In genomic region chr16:19328364-19328763, GRCh38 we compare ENCODE assay signal across 33 cellular contexts. TPM values are rescaled to one million over a fixed set of nuclear protein-coding genes. Genes with fewer than 3 reads are reported as not detected.
A peak's percentile ranks its signal among the peaks of the same experiment; 100 is the strongest.
DNase-seq lines count a peak whose midpoint lies in the region; ATAC-seq and TF ChIP-seq lines count a peak whose summit lies in the region.
"Had no signal": no experiment of that assay in that cellular context is flagged by ENCODE, and none has a peak within 500 bp of the region (broad histone marks: within the 10 kb centered on the region; RNA-seq: fewer than 3 reads in every experiment).

No MANE protein-coding gene starts in this region.

- TF ChIP-seq CTCF in HEK293 (tag by site-specific recombination; IDR thresholded peaks at IDR 0.05) (no peak), WTC11 (IDR thresholded peaks at IDR 0.05) (no peak)

- H3K9me3 Mint-ChIP-seq in WTC11: peaks cover 20% of the 10 kb centered on the region
- H3K9me3 Mint-ChIP-seq in activated CD4-positive, alpha-beta T cell treated with anti-CD3 and anti-CD28 coated beads for 36 hours (ENCODE audit: low read depth): no peaks in the 10 kb centered on the region

- peaks cover 4% of the 10 kb centered on the region; the same call in 1 of the 2 replicates for H3K4me1 Mint-ChIP-seq in WTC11
- no peaks in the 10 kb centered on the region for H3K4me1 Mint-ChIP-seq in activated CD4-positive, alpha-beta T cell treated with anti-CD3 and anti-CD28 coated beads for 36 hours
- H3K4me1 Mint-ChIP-seq: B cell; CD14-positive monocyte; CD4-positive, alpha-beta memory T cell; CD4-positive, CD25-positive, alpha-beta regulatory T cell; CD8-positive, alpha-beta memory T cell had no signal

- CTCF ChIA-PET in HEK293 (lab: Yijun Ruan, JAX): interaction anchor here (0.7 to 0.8 kb wide), 2 partner anchors 9 to 149 kb away, joined by 3 to 4 read pairs; no protein-coding TSS in a partner anchor
- CTCF ChIA-PET in WTC11 (lab: Charles Lee): no interaction called here
- CTCF ChIA-PET in activated CD4-positive, alpha-beta T cell treated with anti-CD3 and anti-CD28 coated beads for 36 hours (lab: Charles Lee): no interaction called here

- no peak overlapping the region for H3K4me3 ChIP-seq in HEK293 (ENCODE audit: low read depth, low read length)
- H3K4me3 ChIP-seq: A549; BLaER1; BLaER1 treated with 17β-estradiol and CSF1 and Interleukin-3, amounts not matched to agents 10 nM and 100 nM had no signal

- no peak overlapping the region for H3K4me3 Mint-ChIP-seq in WTC11
- H3K4me3 Mint-ChIP-seq in activated CD4-positive, alpha-beta T cell treated with anti-CD3 and anti-CD28 coated beads for 36 hours: no peak overlapping the region
- H3K4me3 Mint-ChIP-seq: B cell; CD14-positive monocyte; CD4-positive, alpha-beta memory T cell; CD4-positive, alpha-beta T cell; CD4-positive, CD25-positive, alpha-beta regulatory T cell; CD8-positive, alpha-beta memory T cell; CD8-positive, alpha-beta T cell had no signal

- intact Hi-C loops in activated CD4-positive, alpha-beta T cell treated with anti-CD3 and anti-CD28 coated beads for 36 hours (cut with DNase I, micrococcal nuclease): no loop called here

- H3K36me3 ChIP-seq in HEK293 (ENCODE audit: control insufficient read depth in 2 of 2, insufficient read depth in 1 of 2, low read length in 2 of 2): no peaks in the 10 kb centered on the region
- H3K36me3 ChIP-seq: BE2C; BLaER1; BLaER1 treated with 17β-estradiol and CSF1 and Interleukin-3, amounts not matched to agents 10 nM and 100 nM had no signal

- ATAC-seq in WTC11 (no peak), HG02571 (IDR thresholded peaks at IDR 0.05; ENCODE audit: unreplicated experiment) (no peak)
- ATAC-seq in activated CD4-positive, alpha-beta T cell treated with anti-CD3 and anti-CD28 coated beads for 36 hours: no peak
- ATAC-seq: A549; CD8-positive, alpha-beta T cell had no signal

- H3K27ac Mint-ChIP-seq in WTC11: no peak overlapping the region
- no peak overlapping the region for H3K27ac Mint-ChIP-seq in activated CD4-positive, alpha-beta T cell treated with anti-CD3 and anti-CD28 coated beads for 36 hours
- H3K27ac Mint-ChIP-seq: B cell; CD14-positive monocyte; CD4-positive, alpha-beta memory T cell; CD4-positive, alpha-beta T cell; CD4-positive, CD25-positive, alpha-beta regulatory T cell; CD8-positive, alpha-beta memory T cell; CD8-positive, alpha-beta T cell had no signal

- no peaks in the 10 kb centered on the region for H3K27me3 Mint-ChIP-seq in WTC11 (ENCODE audit: low read depth)
- H3K27me3 Mint-ChIP-seq in activated CD4-positive, alpha-beta T cell treated with anti-CD3 and anti-CD28 coated beads for 36 hours: peaks cover 6% of the 10 kb centered on the region
- H3K27me3 Mint-ChIP-seq: CD4-positive, alpha-beta memory T cell; CD4-positive, CD25-positive, alpha-beta regulatory T cell had no signal

- no peak for DNase-seq in WTC11 (ENCODE audit: low spot score)
- no peak for DNase-seq in activated CD4-positive, alpha-beta T cell treated with anti-CD3 and anti-CD28 coated beads for 36 hours
- DNase-seq: 8988T; ACHN; AML-193; BE2C; C1 segment of cervical spinal cord; Caco-2; Calu3; CD4-positive, alpha-beta memory T cell; CD4-positive, alpha-beta T cell; CD4-positive, CD25-positive, alpha-beta regulatory T cell; CD8-positive, alpha-beta memory T cell; CD8-positive, alpha-beta T cell; COR-L47; DMS 273 treated with DMSO at 0.1 percent for 48 hours; DMS153; DMS53; DMS79; DMS79 treated with DMSO at 0.1 percent for 48 hours; DND-41; EL had no signal

- POLR2A ChIA-PET in HEK293 (lab: Yijun Ruan, JAX) (no interaction called here), WTC11 (lab: Charles Lee) (no interaction called here)
- POLR2A ChIA-PET in activated CD4-positive, alpha-beta T cell treated with anti-CD3 and anti-CD28 coated beads for 36 hours (lab: Charles Lee): no interaction called here

- H3K4me1 ChIP-seq in HEK293 (ENCODE audit: control insufficient read depth, insufficient read depth, low read length): no peaks in the 10 kb centered on the region
- H3K4me1 ChIP-seq: BE2C, BLaER1, Caco-2 had no signal

- H3K36me3 Mint-ChIP-seq in WTC11: peaks cover 5% of the 10 kb centered on the region; the same call in 1 of the 2 replicates
- no peaks in the 10 kb centered on the region for H3K36me3 Mint-ChIP-seq in activated CD4-positive, alpha-beta T cell treated with anti-CD3 and anti-CD28 coated beads for 36 hours (ENCODE audit: low read depth)
- H3K36me3 Mint-ChIP-seq: CD14-positive monocyte; CD4-positive, alpha-beta memory T cell; CD4-positive, CD25-positive, alpha-beta regulatory T cell; CD8-positive, alpha-beta memory T cell; CD8-positive, alpha-beta T cell had no signal

- H3K9me3 ChIP-seq in HEK293 (ENCODE audit: control insufficient read depth, insufficient read depth, low read depth, low read length): no peaks in the 10 kb centered on the region
- H3K9me3 ChIP-seq: BE2C, BLaER1, Caco-2 had no signal

- H3K27ac ChIP-seq in HEK293 (ENCODE audit: extremely low read depth, low read depth, low read length): no peak overlapping the region
- H3K27ac ChIP-seq: 22Rv1; A549; BLaER1; BLaER1 treated with 17β-estradiol and CSF1 and Interleukin-3, amounts not matched to agents 10 nM and 100 nM; C4-2B had no signal

TF ChIP-seq in HEK293, 187 proteins besides CTCF, POLR2A, EP300 and RAD21:
- TF ChIP-seq ZNF175 (tag by site-specific recombination; IDR thresholded peaks at IDR 0.05) (no peak), ZNF791 (tag by site-specific recombination; IDR thresholded peaks at IDR 0.05) (peak; percentile 94), SETDB1 (IDR thresholded peaks at IDR 0.05; ENCODE audit: insufficient read length, low read length) (peak; percentile 42)
TF ChIP-seq in HEK293: peak in this region for 2.

TF ChIP-seq in WTC11, 78 proteins besides CTCF, POLR2A, EP300 and RAD21:
- TF ChIP-seq SMAD3 (CRISPR knock-in tag; IDR thresholded peaks at IDR 0.05; ENCODE audit: borderline replicate concordance) (no peak), ZNF317 (CRISPR knock-in tag; IDR thresholded peaks at IDR 0.05; ENCODE audit: borderline replicate concordance, low read depth) (peak; percentile 50; the same call in 1 of the 2 replicates)

RNA-seq across cellular contexts. Expression of gene CLEC19A, which starts 42.8 kb away (rescaled TPM):
- 0.09 to 0.48 TPM (median 0.41 TPM) in 3 replicates for total RNA-seq in WTC11 (2021)
- not detected for total RNA-seq in activated CD4-positive, alpha-beta T cell treated with anti-CD3 and anti-CD28 coated beads for 36 hours
- total RNA-seq: A673; B cell; Caco-2; Calu3; CD4-positive, alpha-beta memory T cell; CD4-positive, alpha-beta T cell; CD4-positive, CD25-positive, alpha-beta regulatory T cell; CD8-positive, alpha-beta memory T cell; CD8-positive, alpha-beta T cell; Daoy had no signal
